Comparison of ENCODE assay signal across 15 cellular contexts in genomic region chr10:114479307-114479706, GRCh38.
DNase-seq lines count a peak whose midpoint lies in the region; ATAC-seq, FAIRE-seq and TF ChIP-seq lines count a peak whose summit lies in the region.
"Had no signal": no experiment of that assay in that cellular context is flagged by ENCODE, and none has a peak within 500 bp of the region (broad histone marks: within the 10 kb centered on the region; RNA-seq: fewer than 3 reads in every experiment).

No MANE protein-coding gene starts in this region.

- peak overlapping the region; percentile 88 for H3K27ac Mint-ChIP-seq in T-helper 17 cell
- H3K27ac Mint-ChIP-seq: activated CD8-positive, alpha-beta T cell treated with anti-CD3 and anti-CD28 coated beads, Interleukin-2, amount 10 ng/mL, durations not matched to agents 7 days and 5 days had no signal

- peaks cover 6% of the 10 kb centered on the region for H3K36me3 Mint-ChIP-seq in T-helper 17 cell (ENCODE audit: low read depth)

- DNase-seq in A172 (ENCODE audit: low spot score) (peak; percentile 69), T-helper 17 cell (no peak), left ventricle myocardium inferior (peak; percentile 44), pancreas (peak in 1 of 6 donors; percentile 17), colonic mucosa (no peak), medulla oblongata (ENCODE audit: extremely low spot score) (no peak)
- no peak for DNase-seq in stimulated activated CD4-positive, alpha-beta T cell treated with anti-CD3 and anti-CD28 coated beads, Interleukin-4, amount 100 ng/mL, for 24 hours
- DNase-seq: activated CD8-positive, alpha-beta T cell treated with anti-CD3 and anti-CD28 coated beads, Interleukin-2, amount 10 ng/mL, durations not matched to agents 7 days and 5 days; activated effector memory CD4-positive, alpha-beta T cell treated with Interleukin-2 at 50 U/mL for 16 hours; HCEC 1CT; NCI-H1092 treated with DMSO at 0.1 percent for 48 hours; NCI-H446; posterior cingulate gyrus had no signal

- TF ChIP-seq CTCF in left ventricle myocardium inferior (IDR thresholded peaks at IDR 0.05; ENCODE audit: borderline replicate concordance) (no peak), pancreas (IDR thresholded peaks at IDR 0.05) (no peak), colonic mucosa (IDR thresholded peaks at IDR 0.05) (no peak)

- peaks cover 31% of the 10 kb centered on the region for H3K4me1 Mint-ChIP-seq in T-helper 17 cell

- H3K27me3 ChIP-seq in left ventricle myocardium inferior (ENCODE audit: low read depth) (no peaks in the 10 kb centered on the region), pancreas (no peaks in the 10 kb centered on the region), colonic mucosa (no peaks in the 10 kb centered on the region)

- no peak overlapping the region for H3K4me3 ChIP-seq in left ventricle myocardium inferior
- no peak overlapping the region for H3K4me3 ChIP-seq in pancreas
- no peak overlapping the region for H3K4me3 ChIP-seq in colonic mucosa

- H3K27ac ChIP-seq in left ventricle myocardium inferior (replicated peaks) (peak overlapping the region; percentile 92), pancreas (peak overlapping the region in 3 of 4 donors; percentile 1 to 19 (median 6)), colonic mucosa (no peak overlapping the region)

- 8 to 11% methylated on average over 6 of the region's 6 CpGs for WGBS in pancreas, 2 donors

- ATAC-seq in T-helper 17 cell = no peak
- peak; percentile 71 to 87 (median 79) for ATAC-seq in pancreas
- no peak for ATAC-seq in HG02885 (IDR thresholded peaks at IDR 0.05; ENCODE audit: poor library complexity, unreplicated experiment)
- ATAC-seq: activated CD8-positive, alpha-beta T cell treated with anti-CD3 and anti-CD28 coated beads, Interleukin-2, amount 10 ng/mL, durations not matched to agents 7 days and 5 days had no signal

- FAIRE-seq in pancreas (lab: Jason Lieb, UNC) = no peak
- FAIRE-seq: G401.6 had no signal

- H3K4me1 ChIP-seq in left ventricle myocardium inferior = peaks cover 100% of the 10 kb centered on the region
- H3K4me1 ChIP-seq in pancreas = peaks cover 0 to 9% (median 8%) of the 10 kb centered on the region in 3 donors
- no peaks in the 10 kb centered on the region for H3K4me1 ChIP-seq in colonic mucosa

- H3K9me3 ChIP-seq in T-helper 17 cell (ENCODE audit: control insufficient read depth, low read length, poor library complexity, severe bottlenecking) (no peaks in the 10 kb centered on the region), left ventricle myocardium inferior (replicated peaks) (no peaks in the 10 kb centered on the region), pancreas (no peaks in the 10 kb centered on the region), colonic mucosa (no peaks in the 10 kb centered on the region)

- intact Hi-C loops in left ventricle myocardium inferior (cut with micrococcal nuclease) = loop anchor here (10.0 kb wide), 2 partner anchors 225 to 305 kb away; no protein-coding TSS in a partner anchor
- intact Hi-C loops in pancreas (cut with DNase I) = loop anchor here in 2 of 3 donors (5.0 to 10.0 kb wide), 2 partner anchors 68 to 305 kb away; no protein-coding TSS in a partner anchor
- intact Hi-C loops in colonic mucosa (cut with DNase I) = loop anchor here (10.0 kb wide), 2 partner anchors 225 to 305 kb away; no protein-coding TSS in a partner anchor

- no peak overlapping the region for H3K4me3 Mint-ChIP-seq in T-helper 17 cell
- H3K4me3 Mint-ChIP-seq: activated CD8-positive, alpha-beta T cell treated with anti-CD3 and anti-CD28 coated beads, Interleukin-2, amount 10 ng/mL, durations not matched to agents 7 days and 5 days had no signal

- peaks cover 11% of the 10 kb centered on the region for H3K36me3 ChIP-seq in left ventricle myocardium inferior
- H3K36me3 ChIP-seq in pancreas = no peaks in the 10 kb centered on the region
- no peaks in the 10 kb centered on the region for H3K36me3 ChIP-seq in colonic mucosa

- H3K9ac ChIP-seq in colonic mucosa (ENCODE audit: low read depth in 2 of 2, low read length in 2 of 2) = no peak overlapping the region

- no peaks in the 10 kb centered on the region for H3K27me3 Mint-ChIP-seq in T-helper 17 cell

Comparison
In these comparisons a context has a peak if more than half of its experiments do, and no peak if none do; other contexts are left out.
1. DNase-seq: peak in A172 (single experiment) and left ventricle myocardium inferior (single experiment); none in T-helper 17 cell (0 of 3), stimulated activated CD4-positive, alpha-beta T cell treated with anti-CD3 and anti-CD28 coated beads, Interleukin-4, amount 100 ng/mL, for 24 hours (single experiment), colonic mucosa (single experiment) and medulla oblongata (single experiment).
2. ATAC-seq: peak in pancreas (4 of 4); none in T-helper 17 cell (single experiment) and HG02885 (single experiment).